8 cellular contexts compared by ENCODE assay signal in the genomic region with DNA sequence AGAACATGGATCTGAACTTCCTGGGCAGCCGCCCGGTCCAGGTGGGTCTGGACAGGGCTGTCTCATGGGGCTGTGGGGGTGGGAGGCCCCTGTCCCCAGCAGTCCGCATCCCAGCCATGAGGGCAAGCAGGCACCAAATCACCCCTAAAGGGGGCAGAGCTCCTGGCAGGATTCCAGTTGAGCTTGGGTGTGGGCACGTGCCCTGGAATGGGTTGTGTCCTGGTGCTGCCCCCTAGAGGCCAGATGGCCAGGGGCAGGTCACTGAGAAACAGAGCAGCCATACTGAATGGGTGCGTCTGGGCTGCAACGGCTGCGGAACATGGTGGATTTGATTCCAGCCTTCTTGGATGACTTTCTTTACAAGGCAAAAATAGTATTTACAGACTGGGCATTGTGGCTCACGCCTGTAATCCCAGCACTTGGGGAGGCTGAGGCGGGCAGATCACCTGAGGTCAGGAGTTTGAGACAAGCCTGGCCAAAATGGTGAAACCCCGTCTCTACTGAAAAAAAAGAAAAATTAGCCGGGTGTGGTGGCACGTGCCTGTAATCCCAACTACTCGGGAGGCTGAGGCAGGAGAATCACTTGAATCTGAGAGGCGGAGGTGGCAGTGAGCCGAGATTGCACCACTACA. TPM values are rescaled to one million over a fixed set of nuclear protein-coding genes. Genes with fewer than 3 reads are reported as not detected.
DNase-seq lines count a peak whose midpoint lies in the region; ATAC-seq and TF ChIP-seq lines count a peak whose summit lies in the region.
"Not testable (repeated sequence)": the region's sequence is repeated elsewhere in the genome, so short reads cannot be mapped to it uniquely, and the experiment has no call there.

No MANE protein-coding gene starts in this region.

- POLR2A ChIA-PET in T-cell (lab: Charles Lee): not testable (repeated sequence)

- TF ChIP-seq CTCF in AG10803 (conservative IDR thresholded peaks at IDR 0.05; ENCODE audit: low read length) (peak; percentile 70), lung (IDR thresholded peaks at IDR 0.05; ENCODE audit: control extremely low read depth, extremely low read depth) (peak; percentile 8)

- H3K9me3 Mint-ChIP-seq in T-cell: not testable (repeated sequence)

- peaks cover 13% of the 10 kb centered on the region for H3K36me3 Mint-ChIP-seq in T-cell

- H3K4me1 Mint-ChIP-seq in T-cell: peaks cover 34 to 42% (median 38%) of the 10 kb centered on the region in 3 donors

- H3K9me3 ChIP-seq in lung (ENCODE audit: control insufficient read depth in 2 of 2, insufficient read depth in 1 of 2, low read length in 1 of 2): not testable (repeated sequence)

- not testable (repeated sequence) for H3K27me3 Mint-ChIP-seq in T-cell

- H3K4me3 ChIP-seq in AG10803 (ENCODE audit: low read length); lung: not testable (repeated sequence)

- CTCF ChIA-PET in T-cell (lab: Charles Lee): interaction anchor here (0.5 to 1.5 kb wide), 4 partner anchors 19 to 145 kb away, joined by 5 to 8 read pairs (median 6); partner anchors contain the start of gene MGRN1 (in 1 of the 2)

- peak; percentile 48 for DNase-seq in AG10803 (ENCODE audit: low read depth)
- peak; percentile 68 for DNase-seq in GM19238 (ENCODE audit: insufficient read length, low spot score)
- peak; percentile 67 to 79 for DNase-seq in NCI-H1930 (lab: John Stamatoyannopoulos, UW)
- DNase-seq in T-cell: peak; percentile 47 to 82 (median 70)
- DNase-seq in activated T-helper 1 cell treated with Interleukin-2 at 50 U/mL for 16 hours (ENCODE audit: low read depth): peak; percentile 49
- peak; percentile 65 for DNase-seq in epidermal melanocyte (ENCODE audit: insufficient read length, low spot score)
- DNase-seq in lung (ENCODE audit: low spot score): peak; percentile 62
- peak; percentile 30 to 67 (median 39) for DNase-seq in stimulated activated CD4-positive, alpha-beta T cell treated with anti-CD3 and anti-CD28 coated beads, TNF-alpha, amount 100 ng/mL, for 1 hour (ENCODE audit: low read depth in 3 of 3, low spot score in 1 of 3)

- peaks cover 0 to 11% of the 10 kb centered on the region in 2 donors for H3K4me1 ChIP-seq in lung (ENCODE audit: control insufficient read depth in 2 of 2, insufficient read depth in 2 of 2, low read length in 2 of 2)

- peaks cover 6 to 35% of the 10 kb centered on the region in 2 donors for H3K36me3 ChIP-seq in lung (ENCODE audit: control insufficient read depth in 2 of 2, insufficient read depth in 2 of 2, low read length in 2 of 2)

- peak overlapping the region in 1 of 2 donors; percentile 61 for H3K27ac Mint-ChIP-seq in T-cell

- H3K27me3 ChIP-seq in lung (ENCODE audit: control insufficient read depth, insufficient read depth): not testable (repeated sequence)

- ATAC-seq in T-cell (replicated peaks in 1 of 4): peak; percentile 63 to 71 (median 65)
- not testable (repeated sequence) for ATAC-seq in lung (ENCODE audit: insufficient read depth, low FRiP score)

- H3K27ac ChIP-seq in lung (ENCODE audit: low read depth in 1 of 2, low read length in 1 of 2): peak overlapping the region in 1 of 2 donors; percentile 4

- 78 to 83% methylated on average over 15 of the region's 15 CpGs for WGBS in lung, 2 donors

- H3K4me3 Mint-ChIP-seq in T-cell: peak overlapping the region in 1 of 3 donors; percentile 51

RNA-seq across cellular contexts. Expression of gene MGRN1, which starts 25.9 kb away (rescaled TPM):
- 10 to 100 TPM; 63.1 to 76.8 (median 72.2) TPM for total RNA-seq in T-cell
- 100 to 1,000 TPM in 1 of 2 donors, 10 to 100 TPM in 1; 55.7 to 112 TPM for total RNA-seq in lung
- 10 to 100 TPM; 29.5 to 38.2 TPM for polyA plus RNA-seq in lung

RNA-seq across cellular contexts. Expression of gene UBALD1, which starts 35.9 kb away (rescaled TPM):
- total RNA-seq in T-cell (10 to 100 TPM; 26.0 to 53.1 (median 47.6) TPM), lung (10 to 100 TPM in 1 of 2 donors, 1 to 10 TPM in 1; 6.6 to 38.5 TPM)
- 10 to 100 TPM; 20.2 to 43.2 TPM for polyA plus RNA-seq in lung

RNA-seq across cellular contexts. Expression of gene NUDT16L1, which starts 42.8 kb away (rescaled TPM):
- total RNA-seq in T-cell (10 to 100 TPM; 53.3 to 64.0 (median 62.2) TPM), lung (10 to 100 TPM; 34.7 to 41.3 TPM)
- 10 to 100 TPM; 27.8 to 29.8 TPM for polyA plus RNA-seq in lung
